Comparison of ENCODE assay signal across 28 cellular contexts in the genomic region with DNA sequence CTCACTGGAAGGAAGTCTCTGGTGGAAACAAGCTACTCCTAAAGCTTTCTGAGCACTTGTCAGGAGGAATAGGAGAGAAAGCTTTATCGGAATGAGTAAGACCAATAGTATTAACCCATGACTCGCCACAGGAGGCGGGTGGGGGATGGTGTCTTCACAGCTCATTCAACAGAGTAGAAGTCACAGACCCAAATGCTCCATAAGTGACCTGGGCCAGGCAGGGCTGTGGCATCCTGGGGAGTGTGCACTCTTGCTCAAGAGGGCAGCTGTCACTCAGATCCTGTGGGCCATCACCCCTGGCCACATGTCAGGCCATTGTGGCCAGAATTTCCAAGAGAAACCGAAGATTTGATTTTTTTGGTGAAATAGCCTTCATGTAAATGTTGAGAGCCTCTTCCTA.
DNase-seq lines count a peak whose midpoint lies in the region; ATAC-seq and TF ChIP-seq lines count a peak whose summit lies in the region.
"Had no signal": no experiment of that assay in that cellular context is flagged by ENCODE, and none has a peak within 500 bp of the region (broad histone marks: within the 10 kb centered on the region; RNA-seq: fewer than 3 reads in every experiment).

No MANE protein-coding gene starts in this region.

- CTCF ChIA-PET in SK-N-SH (lab: Yijun Ruan, JAX) = no interaction called here
- CTCF ChIA-PET in PC-3 (lab: Charles Lee) = no interaction called here
- CTCF ChIA-PET in naive thymus-derived CD4-positive, alpha-beta T cell (lab: Charles Lee) = no interaction called here

- H3K27ac Mint-ChIP-seq in osteocyte (ENCODE audit: unreplicated experiment) = no peak overlapping the region
- no peak overlapping the region for H3K27ac Mint-ChIP-seq in naive thymus-derived CD4-positive, alpha-beta T cell
- H3K27ac Mint-ChIP-seq: B cell; CD8-positive, alpha-beta T cell; IgD-negative memory B cell had no signal

- H2AFZ ChIP-seq in SK-N-SH (ENCODE audit: low read depth) = no peak overlapping the region
- no peak overlapping the region for H2AFZ ChIP-seq in PC-3 (ENCODE audit: low read length)

- H3K4me1 ChIP-seq in SK-N-SH (ENCODE audit: control insufficient read depth in 1 of 2, insufficient read depth in 2 of 2, low read depth in 1 of 2, low read length in 1 of 2) (no peaks in the 10 kb centered on the region; a peak in 1 of 4 replicates), PC-3 (ENCODE audit: insufficient read depth, low read length) (no peaks in the 10 kb centered on the region), esophagus muscularis mucosa (peaks cover 4 to 15% (median 10%) of the 10 kb centered on the region in 4 donors)
- H3K4me1 ChIP-seq in naive thymus-derived CD4-positive, alpha-beta T cell (ENCODE audit: control insufficient read depth in 2 of 2, insufficient read depth in 2 of 2, low read length in 2 of 2) = no peaks in the 10 kb centered on the region

- H3K4me2 ChIP-seq in SK-N-SH (no peak overlapping the region), PC-3 (ENCODE audit: low read length) (no peak overlapping the region)
- H3K4me2 ChIP-seq: KMS-11 had no signal

- H3K9me2 ChIP-seq in SK-N-SH (no peaks in the 10 kb centered on the region), PC-3 (replicated peaks; ENCODE audit: low read length) (no peaks in the 10 kb centered on the region)

- BruUV-seq in PC-3 (replicated peaks; lab: Mats Ljungman, UMichigan) = no TSS peak

- H3K36me3 Mint-ChIP-seq in osteocyte (ENCODE audit: unreplicated experiment) = no peaks in the 10 kb centered on the region
- H3K36me3 Mint-ChIP-seq in naive thymus-derived CD4-positive, alpha-beta T cell = no peaks in the 10 kb centered on the region
- H3K36me3 Mint-ChIP-seq: CD8-positive, alpha-beta T cell had no signal

- no peaks in the 10 kb centered on the region for H3K9me3 ChIP-seq in SK-N-SH
- H3K9me3 ChIP-seq in PC-3 (ENCODE audit: low read length) = no peaks in the 10 kb centered on the region
- no peaks in the 10 kb centered on the region for H3K9me3 ChIP-seq in esophagus muscularis mucosa
- H3K9me3 ChIP-seq in naive thymus-derived CD4-positive, alpha-beta T cell (ENCODE audit: control insufficient read depth in 2 of 3, low read length in 3 of 3) = no peaks in the 10 kb centered on the region

- POLR2A ChIA-PET in SK-N-SH (lab: Yijun Ruan, JAX) (no interaction called here), PC-3 (lab: Charles Lee; ENCODE audit: unreplicated experiment) (no interaction called here)
- POLR2A ChIA-PET in naive thymus-derived CD4-positive, alpha-beta T cell (lab: Charles Lee) = no interaction called here

- H3K9me3 Mint-ChIP-seq in osteocyte (ENCODE audit: unreplicated experiment) = no peaks in the 10 kb centered on the region
- peaks cover 0 to 2% (median 0%) of the 10 kb centered on the region in 11 donors for H3K9me3 Mint-ChIP-seq in naive thymus-derived CD4-positive, alpha-beta T cell
- H3K9me3 Mint-ChIP-seq: CD8-positive, alpha-beta T cell had no signal

- DNase-seq in SK-N-SH = peak; percentile 6
- peak; percentile 13 for DNase-seq in PC-3
- DNase-seq in esophagus muscularis mucosa (ENCODE audit: extremely low spot score) = peak; percentile 53
- peak; percentile 73 for DNase-seq in osteocyte (ENCODE audit: extremely low spot score, unreplicated experiment)
- no peak for DNase-seq in naive thymus-derived CD4-positive, alpha-beta T cell
- DNase-seq: Calu3; CD8-positive, alpha-beta T cell; DMS153; DND-41; MM.1S; NCI-H1048; NCI-H1417 treated with DMSO at 0.1 percent for 48 hours; NCI-H1694 treated with DMSO at 0.1 percent for 48 hours; NCI-H2081; NCI-H2171; NCI-H226; NCI-H510A; NCI-H69 had no signal

- H3K4me3 ChIP-seq in SK-N-SH (ENCODE audit: low read depth in 2 of 2, low read length in 1 of 2) = no peak overlapping the region
- H3K4me3 ChIP-seq in PC-3 (ENCODE audit: low read length) = no peak overlapping the region
- H3K4me3 ChIP-seq in esophagus muscularis mucosa = no peak overlapping the region
- no peak overlapping the region for H3K4me3 ChIP-seq in naive thymus-derived CD4-positive, alpha-beta T cell (ENCODE audit: low read length)

- TF ChIP-seq CTCF in SK-N-SH (IDR thresholded peaks at IDR 0.05) (no peak), PC-3 (conservative IDR thresholded peaks at IDR 0.05; ENCODE audit: low read depth, low read length) (no peak), esophagus muscularis mucosa (IDR thresholded peaks at IDR 0.05) (no peak), osteocyte (IDR thresholded peaks at IDR 0.05) (no peak)

- H3K27me3 ChIP-seq in SK-N-SH (ENCODE audit: insufficient read depth) = no peaks in the 10 kb centered on the region
- no peaks in the 10 kb centered on the region for H3K27me3 ChIP-seq in PC-3 (ENCODE audit: low read length)
- H3K27me3 ChIP-seq in esophagus muscularis mucosa = no peaks in the 10 kb centered on the region
- H3K27me3 ChIP-seq in naive thymus-derived CD4-positive, alpha-beta T cell (ENCODE audit: control insufficient read depth in 2 of 2, insufficient read depth in 2 of 2, low read length in 2 of 2) = no peaks in the 10 kb centered on the region

- intact Hi-C loops in PC-3 (cut with micrococcal nuclease) = no loop called here
- intact Hi-C loops in esophagus muscularis mucosa (cut with DNase I) = no loop called here
- intact Hi-C loops in naive thymus-derived CD4-positive, alpha-beta T cell (cut with micrococcal nuclease) = no loop called here

- H3K36me3 ChIP-seq in SK-N-SH (replicated peaks in 1 of 2; ENCODE audit: control insufficient read depth in 1 of 2, insufficient read depth in 2 of 2, low read length in 1 of 2) (no peaks in the 10 kb centered on the region), PC-3 (ENCODE audit: low read depth, low read length) (no peaks in the 10 kb centered on the region), esophagus muscularis mucosa (no peaks in the 10 kb centered on the region)
- no peaks in the 10 kb centered on the region for H3K36me3 ChIP-seq in naive thymus-derived CD4-positive, alpha-beta T cell (ENCODE audit: control insufficient read depth in 2 of 3, insufficient read depth in 3 of 3, low read length in 3 of 3)

- no peak overlapping the region for H3K9ac ChIP-seq in SK-N-SH
- H3K9ac ChIP-seq in PC-3 (ENCODE audit: low read length) = no peak overlapping the region
- H3K9ac ChIP-seq: KMS-11 had no signal

- TF ChIP-seq EP300 in SK-N-SH (IDR thresholded peaks at IDR 0.05; ENCODE audit: borderline replicate concordance in 1 of 2, low read depth in 1 of 2, low read length in 1 of 2) (no peak), esophagus muscularis mucosa (IDR thresholded peaks at IDR 0.05) (no peak)

- H3K27me3 Mint-ChIP-seq in osteocyte (ENCODE audit: unreplicated experiment) = no peaks in the 10 kb centered on the region
- H3K27me3 Mint-ChIP-seq in naive thymus-derived CD4-positive, alpha-beta T cell = peaks cover 0 to 16% (median 8%) of the 10 kb centered on the region in 5 donors

- H4K20me1 ChIP-seq in SK-N-SH (ENCODE audit: insufficient read depth) (no peaks in the 10 kb centered on the region), PC-3 (ENCODE audit: low read length) (no peaks in the 10 kb centered on the region)

- H3F3A ChIP-seq in SK-N-SH (replicated peaks; ENCODE audit: insufficient read depth) (no peaks in the 10 kb centered on the region), PC-3 (ENCODE audit: low read length, unreplicated experiment) (no peaks in the 10 kb centered on the region)

- H3K79me2 ChIP-seq in SK-N-SH (ENCODE audit: insufficient read depth) (no peaks in the 10 kb centered on the region), PC-3 (ENCODE audit: low read length) (no peaks in the 10 kb centered on the region)

- 36% methylated on average over 4 of the region's 4 CpGs for WGBS in SK-N-SH (ENCODE audit: low lambda C conversion rate)
- WGBS in esophagus muscularis mucosa = 86% methylated on average over 4 of the region's 4 CpGs

- ATAC-seq in SK-N-SH treated with all-trans-retinoic acid at 6 μM for 48 hours (no peak), PC-3 (no peak), HG03432 (IDR thresholded peaks at IDR 0.05; ENCODE audit: unreplicated experiment) (no peak), GM19324 (IDR thresholded peaks at IDR 0.05; ENCODE audit: low FRiP score, unreplicated experiment) (no peak)
- no peak for ATAC-seq in naive thymus-derived CD4-positive, alpha-beta T cell
- ATAC-seq: CD8-positive, alpha-beta T cell; Panc1 had no signal

- no peaks in the 10 kb centered on the region for H3K4me1 Mint-ChIP-seq in osteocyte (ENCODE audit: unreplicated experiment)
- no peaks in the 10 kb centered on the region for H3K4me1 Mint-ChIP-seq in naive thymus-derived CD4-positive, alpha-beta T cell
- H3K4me1 Mint-ChIP-seq: B cell, IgD-negative memory B cell had no signal

- TF ChIP-seq POLR2A in esophagus muscularis mucosa (IDR thresholded peaks at IDR 0.05; ENCODE audit: low read depth) = no peak

- no peak for TF ChIP-seq RAD21 in SK-N-SH (IDR thresholded peaks at IDR 0.05; ENCODE audit: low read length)

- no peak overlapping the region for H3K4me3 Mint-ChIP-seq in osteocyte (ENCODE audit: unreplicated experiment)
- no peak overlapping the region for H3K4me3 Mint-ChIP-seq in naive thymus-derived CD4-positive, alpha-beta T cell
- H3K4me3 Mint-ChIP-seq: B cell; CD8-positive, alpha-beta T cell; IgD-negative memory B cell had no signal

- H3K27ac ChIP-seq in SK-N-SH (ENCODE audit: low read depth in 2 of 2, low read length in 1 of 2) = no peak overlapping the region
- no peak overlapping the region for H3K27ac ChIP-seq in PC-3 (ENCODE audit: low read length)
- H3K27ac ChIP-seq in esophagus muscularis mucosa (replicated peaks in 1 of 4) = no peak overlapping the region
- no peak overlapping the region for H3K27ac ChIP-seq in naive thymus-derived CD4-positive, alpha-beta T cell (ENCODE audit: low read depth, low read length)
- H3K27ac ChIP-seq: 22Rv1, C4-2B, HL-60, KMS-11 had no signal

TF ChIP-seq in SK-N-SH, 30 proteins besides CTCF, POLR2A, EP300 and RAD21 (continues in another document):
- TF ChIP-seq TAF1 (IDR thresholded peaks at IDR 0.05; ENCODE audit: borderline replicate concordance, low read depth, low read length) = no peak

TF ChIP-seq in SK-N-SH treated with all-trans-retinoic acid at 6 μM for 48 hours, 23 proteins besides CTCF, POLR2A, EP300 and RAD21:
- TF ChIP-seq ZC3H10 (CRISPR knock-in tag; IDR thresholded peaks at IDR 0.05) (no peak), ZNF8 (CRISPR knock-in tag; IDR thresholded peaks at IDR 0.05) (no peak), RARB (CRISPR knock-in tag; IDR thresholded peaks at IDR 0.05) (no peak), CSDC2 (CRISPR knock-in tag; IDR thresholded peaks at IDR 0.05) (no peak)

Comparison
In these comparisons a context has a peak if more than half of its experiments do, and no peak if none do; other contexts are left out.
1. DNase-seq: peak in SK-N-SH (single experiment), PC-3 (single experiment), esophagus muscularis mucosa (single experiment) and osteocyte (single experiment); none in naive thymus-derived CD4-positive, alpha-beta T cell (0 of 9).